In genomic region chr10:87541114-87541513, GRCh38 we compare ENCODE assay signal across 27 cellular contexts. TPM values are rescaled to one million over a fixed set of nuclear protein-coding genes. Genes with fewer than 3 reads are reported as not detected.
DNase-seq lines count a peak whose midpoint lies in the region; ATAC-seq and TF ChIP-seq lines count a peak whose summit lies in the region.
"Had no signal": no experiment of that assay in that cellular context is flagged by ENCODE, and none has a peak within 500 bp of the region (broad histone marks: within the 10 kb centered on the region; RNA-seq: fewer than 3 reads in every experiment).

No MANE protein-coding gene starts in this region.

- no peaks in the 10 kb centered on the region for H3K27me3 ChIP-seq in IMR-90 (ENCODE audit: control insufficient read depth, insufficient read depth, low read length)
- H3K27me3 ChIP-seq in brain microvascular endothelial cell (replicated peaks) = no peaks in the 10 kb centered on the region
- H3K27me3 ChIP-seq in adrenal gland = no peaks in the 10 kb centered on the region
- H3K27me3 ChIP-seq: ascending aorta, upper lobe of left lung had no signal

- H2BK120ac ChIP-seq in IMR-90 (ENCODE audit: low read depth, low read length) = peak overlapping the region; percentile 73; the same call in 1 of the 2 replicates

- H3K27ac ChIP-seq in IMR-90 (ENCODE audit: insufficient read depth, low read length) = no peak overlapping the region
- H3K27ac ChIP-seq in brain microvascular endothelial cell = peak overlapping the region; percentile 41
- no peak overlapping the region for H3K27ac ChIP-seq in adrenal gland
- H3K27ac ChIP-seq: ascending aorta, HL-60, upper lobe of left lung had no signal

- peak overlapping the region; percentile 78 for H2BK5ac ChIP-seq in IMR-90 (ENCODE audit: low read depth, low read length, poor library complexity, severe bottlenecking)

- H3K4me1 ChIP-seq in IMR-90 (ENCODE audit: control insufficient read depth, insufficient read depth, low read length) (peaks cover 18% of the 10 kb centered on the region), adrenal gland (replicated peaks in 1 of 2) (peaks cover 30 to 36% of the 10 kb centered on the region in 2 donors)

- H3K9me1 ChIP-seq in IMR-90 (ENCODE audit: insufficient read depth, low read length) = peaks cover 10% of the 10 kb centered on the region

- no peak overlapping the region for H3K27ac Mint-ChIP-seq in activated T-helper 2 cell treated with anti-CD3 and anti-CD28 coated beads, Interferon-gamma antibody, Interleukin-2, Interleukin-4, amounts not matched to agents 10 μg/mL and 5 μg/mL and 100 μg/mL, durations not matched to agents 14 hours and 24 hours and 36 hours
- H3K27ac Mint-ChIP-seq: activated CD4-positive, alpha-beta T cell treated with anti-CD3 and anti-CD28 coated beads, Interleukin-2, amount 10 ng/mL, durations not matched to agents 7 days and 5 days; activated T-helper 1 cell treated with anti-CD3 and anti-CD28 coated beads, Interleukin-12 subunit alpha, Interleukin-12 subunit beta, Interleukin-2, Interleukin-4 antibody, amounts not matched to agents 30 ng/mL and 10 ng/mL and 1 ng/mL, durations not matched to agents 14 hours and 24 hours and 36 hours; B cell had no signal

- no TSS peak for BruUV-seq in IMR-90 (replicated peaks; lab: Mats Ljungman, UMichigan)

- H4K91ac ChIP-seq in IMR-90 (ENCODE audit: insufficient read depth, low read depth, low read length) = no peak overlapping the region

- peak overlapping the region; percentile 77; the same call in 1 of the 2 replicates for H3K4ac ChIP-seq in IMR-90 (ENCODE audit: low read depth, low read length)

- peaks cover 20% of the 10 kb centered on the region for H3K4me1 Mint-ChIP-seq in activated T-helper 2 cell treated with anti-CD3 and anti-CD28 coated beads, Interferon-gamma antibody, Interleukin-2, Interleukin-4, amounts not matched to agents 10 μg/mL and 5 μg/mL and 100 μg/mL, durations not matched to agents 14 hours and 24 hours and 36 hours (ENCODE audit: low read depth)

- H4K5ac ChIP-seq in IMR-90 (ENCODE audit: low read depth, low read length) = peak overlapping the region; percentile 83; the same call in 1 of the 2 replicates

- H3K23ac ChIP-seq in IMR-90 (ENCODE audit: low read depth, low read length) = 0 out of 2 replicates have a peak overlapping the region, but pooled peaks have one; percentile 47

- H3K4me3 ChIP-seq in IMR-90 (ENCODE audit: insufficient read depth, low read depth, low read length) (no peak overlapping the region), brain microvascular endothelial cell (ENCODE audit: low read depth, low read length) (no peak overlapping the region), adrenal gland (no peak overlapping the region)
- H3K4me3 ChIP-seq: ascending aorta, HAP-1, lung, upper lobe of left lung had no signal

- H3K56ac ChIP-seq in IMR-90 (ENCODE audit: extremely low read depth, insufficient read depth, low read length) = no peak overlapping the region

- H2AK5ac ChIP-seq in IMR-90 (ENCODE audit: low read depth, low read length) = no peak overlapping the region

- H2AK9ac ChIP-seq in IMR-90 (replicated peaks; ENCODE audit: low read depth, low read length, poor library complexity) = no peak overlapping the region

- intact Hi-C loops in IMR-90 (cut with micrococcal nuclease) = no loop called here
- intact Hi-C loops in activated T-helper 2 cell treated with anti-CD3 and anti-CD28 coated beads, Interferon-gamma antibody, Interleukin-2, Interleukin-4, amounts not matched to agents 10 μg/mL and 5 μg/mL and 100 μg/mL, durations not matched to agents 14 hours and 24 hours and 36 hours (cut with micrococcal nuclease) = no loop called here
- intact Hi-C loops in adrenal gland (cut with DNase I) = no loop called here

- H3K4me3 Mint-ChIP-seq in activated T-helper 2 cell treated with anti-CD3 and anti-CD28 coated beads, Interferon-gamma antibody, Interleukin-2, Interleukin-4, amounts not matched to agents 10 μg/mL and 5 μg/mL and 100 μg/mL, durations not matched to agents 14 hours and 24 hours and 36 hours (ENCODE audit: low read depth) = no peak overlapping the region
- H3K4me3 Mint-ChIP-seq: activated CD4-positive, alpha-beta T cell treated with anti-CD3 and anti-CD28 coated beads, Interleukin-2, amount 10 ng/mL, durations not matched to agents 7 days and 5 days; activated T-helper 1 cell treated with anti-CD3 and anti-CD28 coated beads, Interleukin-12 subunit alpha, Interleukin-12 subunit beta, Interleukin-2, Interleukin-4 antibody, amounts not matched to agents 30 ng/mL and 10 ng/mL and 1 ng/mL, durations not matched to agents 14 hours and 24 hours and 36 hours; B cell; neural crest cell had no signal

- H2BK15ac ChIP-seq in IMR-90 (ENCODE audit: low read depth, low read length) = 0 out of 3 replicates have a peak overlapping the region, but pooled peaks have one; percentile 72

- peaks cover 51% of the 10 kb centered on the region for H3K36me3 Mint-ChIP-seq in activated T-helper 2 cell treated with anti-CD3 and anti-CD28 coated beads, Interferon-gamma antibody, Interleukin-2, Interleukin-4, amounts not matched to agents 10 μg/mL and 5 μg/mL and 100 μg/mL, durations not matched to agents 14 hours and 24 hours and 36 hours (ENCODE audit: low read depth)

- peak; percentile 43 for DNase-seq in A172 (ENCODE audit: low spot score)
- peak; percentile 76 for DNase-seq in IMR-90
- no peak for DNase-seq in brain microvascular endothelial cell
- peak; percentile 76 for DNase-seq in fibroblast of peridontal ligament (ENCODE audit: extremely low read depth)
- no peak for DNase-seq in stimulated activated CD4-positive, alpha-beta T cell treated with anti-CD3 and anti-CD28 coated beads, Interleukin-4, amount 100 ng/mL, for 24 hours
- DNase-seq in activated T-helper 2 cell treated with anti-CD3 and anti-CD28 coated beads, Interferon-gamma antibody, Interleukin-2, Interleukin-4, amounts not matched to agents 10 μg/mL and 5 μg/mL and 100 μg/mL, durations not matched to agents 14 hours and 24 hours and 36 hours (ENCODE audit: low spot score) = no peak
- no peak for DNase-seq in SIG-M5 (lab: John Stamatoyannopoulos, UW)
- no peak for DNase-seq in adrenal gland
- DNase-seq: 8988T; activated CD4-positive, alpha-beta T cell treated with anti-CD3 and anti-CD28 coated beads, Interleukin-2, amount 10 ng/mL, durations not matched to agents 7 days and 5 days; activated naive CD4-positive, alpha-beta T cell treated with anti-CD3 and anti-CD28 coated beads, Interleukin-2, amount 50 U/mL, for 16 hours; cerebellar nuclear complex; erythroblast; NCI-H1105; NCI-H2081; NCI-H345; NCI-H774; posterior cingulate gyrus; upper lobe of left lung had no signal

- no peak overlapping the region for H2AFZ ChIP-seq in IMR-90 (replicated peaks; ENCODE audit: low read length, poor library complexity)

- CTCF ChIA-PET in IMR-90 (lab: Yijun Ruan, JAX) = interaction anchor here (0.7 to 0.9 kb wide), 2 partner anchors 10 to 27 kb away, joined by 3 to 4 read pairs; no protein-coding TSS in a partner anchor

- TF ChIP-seq CTCF in IMR-90 (conservative IDR thresholded peaks at IDR 0.05; ENCODE audit: low read depth, low read length) (no peak), brain microvascular endothelial cell (IDR thresholded peaks at IDR 0.05; ENCODE audit: low read depth, low read length, missing control alignments) (no peak), adrenal gland (IDR thresholded peaks at IDR 0.05) (no peak)

- H3K79me1 ChIP-seq in IMR-90 (ENCODE audit: low read depth in 1 of 2, low read length in 2 of 2) = peaks cover 33 to 51% of the 10 kb centered on the region in 2 experiments; a peak in 3 of 4 replicates

- no peak overlapping the region for H3K4me2 ChIP-seq in IMR-90 (ENCODE audit: low read depth, low read length)

- TF ChIP-seq RAD21 in IMR-90 (IDR thresholded peaks at IDR 0.05; ENCODE audit: low read length) = no peak

- H3K9me3 Mint-ChIP-seq in activated T-helper 2 cell treated with anti-CD3 and anti-CD28 coated beads, Interferon-gamma antibody, Interleukin-2, Interleukin-4, amounts not matched to agents 10 μg/mL and 5 μg/mL and 100 μg/mL, durations not matched to agents 14 hours and 24 hours and 36 hours = peaks cover 22% of the 10 kb centered on the region

- no peak overlapping the region for H3K9ac ChIP-seq in IMR-90 (ENCODE audit: low read depth, low read length)

- peak overlapping the region; percentile 84 for H2BK20ac ChIP-seq in IMR-90 (ENCODE audit: low read depth, low read length)

- in situ Hi-C loops in IMR-90 (cut with MboI; ENCODE audit: low sequenced_read_pairs) (loop anchor here (10.0 kb wide), 2 partner anchors 64 to 194 kb away; no protein-coding TSS in a partner anchor), brain microvascular endothelial cell (cut with HindIII; ENCODE audit: low pct_ligation_motif_present, low sequenced_read_pairs) (no loop called here)

- H3K36me3 ChIP-seq in IMR-90 (ENCODE audit: control insufficient read depth, insufficient read depth, low read length) (peaks cover 11% of the 10 kb centered on the region), brain microvascular endothelial cell (replicated peaks) (no peaks in the 10 kb centered on the region), adrenal gland (replicated peaks in 1 of 2) (no peaks in the 10 kb centered on the region)

- peak overlapping the region; percentile 50; the same call in 1 of the 2 replicates for H3K18ac ChIP-seq in IMR-90 (ENCODE audit: low read depth, low read length)

- H3K27me3 Mint-ChIP-seq in activated T-helper 2 cell treated with anti-CD3 and anti-CD28 coated beads, Interferon-gamma antibody, Interleukin-2, Interleukin-4, amounts not matched to agents 10 μg/mL and 5 μg/mL and 100 μg/mL, durations not matched to agents 14 hours and 24 hours and 36 hours (ENCODE audit: low read depth) = no peaks in the 10 kb centered on the region
- H3K27me3 Mint-ChIP-seq: activated CD4-positive, alpha-beta T cell treated with anti-CD3 and anti-CD28 coated beads, Interleukin-2, amount 10 ng/mL, durations not matched to agents 7 days and 5 days; B cell had no signal

- POLR2A ChIA-PET in IMR-90 (lab: Charles Lee; ENCODE audit: unreplicated experiment) = no interaction called here

- dilution Hi-C loops in IMR-90 (cut with HindIII; ENCODE audit: low sequenced_read_pairs, unreplicated experiment) = no loop called here

- no peaks in the 10 kb centered on the region for H4K20me1 ChIP-seq in IMR-90 (ENCODE audit: insufficient read depth, low read length)

- H3K9me3 ChIP-seq in IMR-90 (ENCODE audit: control insufficient read depth, insufficient read depth, low read length) (no peaks in the 10 kb centered on the region), adrenal gland (replicated peaks in 1 of 3) (no peaks in the 10 kb centered on the region)
- H3K9me3 ChIP-seq: HAP-1 had no signal

- TF ChIP-seq POLR2A in IMR-90 (IDR thresholded peaks at IDR 0.05; ENCODE audit: low read depth, low read length) = no peak
- TF ChIP-seq POLR2A in adrenal gland (IDR thresholded peaks at IDR 0.05) = no peak

- no CpG with 5 or more reads among the region's 1 CpG for WGBS in IMR-90 (ENCODE audit: extremely low coverage in 2 of 2, insufficient read length in 1 of 2), 2 experiments
- WGBS in adrenal gland, 4 donors = 79 to 83% (median 82%) methylated on average over 1 of the region's 1 CpG

- H4K8ac ChIP-seq in IMR-90 (ENCODE audit: low read depth in 2 of 2, low read length in 2 of 2) = peak overlapping the region in 1 of 2 experiments; percentile 82; a peak in 1 of 4 replicates

- no peak overlapping the region; the same call in 1 of the 2 replicates for H3K14ac ChIP-seq in IMR-90 (replicated peaks; ENCODE audit: low read depth, low read length)

- ATAC-seq in IMR-90 (ENCODE audit: low read depth) = peak; percentile 21; the same call in 1 of the 2 replicates
- ATAC-seq: sciatic nerve had no signal

RNA-seq across cellular contexts. Expression of gene MINPP1, which starts 36.4 kb away (rescaled TPM):
- total RNA-seq in A172 (2014; rRNA removed; shearing (Covaris generic)) = 42.9 and 49.1 TPM in 2 replicates
- total RNA-seq in IMR-90 (2012; rRNA removed) = 11.7 and 16.9 TPM in 2 replicates
- 14.3 and 14.4 TPM in 2 replicates for polyA plus RNA-seq in IMR-90 (2012; rRNA removed)
- polyA plus RNA-seq in IMR-90 (2012; cell fraction: cytosol; rRNA removed) = 7.3 and 12.3 TPM in 2 replicates
- polyA plus RNA-seq in IMR-90 (2012; cell fraction: nucleus; rRNA removed; ENCODE audit: low replicate concordance) = 7.2 and 10.0 TPM in 2 replicates
- total RNA-seq in activated T-helper 2 cell treated with anti-CD3 and anti-CD28 coated beads, Interferon-gamma antibody, Interleukin-2, Interleukin-4, amounts not matched to agents 10 μg/mL and 5 μg/mL and 100 μg/mL, durations not matched to agents 14 hours and 24 hours and 36 hours = 13.4 and 14.1 TPM in 2 replicates
- 10 to 100 TPM; 35.3 to 75.8 (median 55.7) TPM for total RNA-seq in adrenal gland
- 10 to 100 TPM; 19.4 to 27.1 (median 22.3) TPM for polyA plus RNA-seq in adrenal gland

Comparison
In these comparisons a context has a peak if more than half of its experiments do, and no peak if none do; other contexts are left out.
1. DNase-seq: peak in A172 (single experiment), IMR-90 (single experiment) and fibroblast of peridontal ligament (single experiment); none in brain microvascular endothelial cell (single experiment), stimulated activated CD4-positive, alpha-beta T cell treated with anti-CD3 and anti-CD28 coated beads, Interleukin-4, amount 100 ng/mL, for 24 hours (single experiment), activated T-helper 2 cell treated with anti-CD3 and anti-CD28 coated beads, Interferon-gamma antibody, Interleukin-2, Interleukin-4, amounts not matched to agents 10 μg/mL and 5 μg/mL and 100 μg/mL, durations not matched to agents 14 hours and 24 hours and 36 hours (single experiment), SIG-M5 (single experiment) and adrenal gland (0 of 7).